In the genomic region with DNA sequence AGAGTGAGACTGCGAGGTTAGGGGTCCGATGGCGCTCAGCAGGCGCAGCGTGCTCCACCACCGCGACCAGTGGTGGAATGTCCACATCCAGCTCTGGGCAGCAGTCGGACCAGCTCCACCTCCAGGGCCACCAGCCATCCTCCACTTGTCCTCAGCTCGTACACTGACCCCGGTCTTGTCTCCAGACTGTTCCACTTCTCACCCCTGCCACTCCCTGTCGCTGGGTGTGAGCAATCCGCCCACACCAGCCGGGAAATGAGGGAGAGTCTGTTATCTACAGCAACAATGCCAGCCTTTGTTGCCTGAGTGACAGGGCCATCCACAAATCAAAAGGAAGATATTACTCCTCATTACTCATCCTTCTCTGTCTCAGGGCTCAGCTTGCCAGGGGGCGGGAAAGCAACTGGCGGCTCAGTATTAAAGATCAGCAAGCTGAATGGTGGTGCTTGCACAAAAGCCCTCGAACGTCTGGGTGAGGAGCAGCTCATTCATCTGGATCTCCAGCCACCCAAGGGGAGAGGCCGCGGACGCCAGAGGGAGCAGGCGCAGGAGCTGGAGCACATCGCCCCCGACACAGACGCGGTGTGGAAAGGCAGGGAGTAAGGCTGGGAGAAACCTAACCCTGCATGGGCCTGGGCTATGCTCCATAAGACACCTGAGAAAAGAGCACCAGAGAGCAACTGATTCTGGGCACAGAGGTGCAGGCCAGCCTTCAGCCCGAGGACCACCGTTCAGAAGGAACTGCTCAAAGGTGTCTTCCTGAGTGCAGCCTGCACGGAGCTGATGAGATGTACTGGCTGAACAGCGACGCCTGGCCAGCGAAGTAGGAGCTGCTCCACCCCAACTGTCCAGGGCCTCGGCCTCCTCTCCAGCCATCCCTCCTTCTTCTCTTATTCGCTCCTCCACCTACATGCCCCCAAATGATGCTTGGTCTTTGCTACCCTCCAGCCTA, we compare ENCODE assay signal across 8 cellular contexts. TPM values are rescaled to one million over a fixed set of nuclear protein-coding genes. Genes with fewer than 3 reads are reported as not detected.
DNase-seq lines count a peak whose midpoint lies in the region; TF ChIP-seq lines count a peak whose summit lies in the region.

No MANE protein-coding gene starts in this region.

- H3K27ac ChIP-seq in mammary epithelial cell (ENCODE audit: insufficient read depth, low read depth, low read length) (no peak overlapping the region), stomach (no peak overlapping the region)

- BruUV-seq in mammary epithelial cell (replicated peaks; lab: Mats Ljungman, UMichigan): no TSS peak

- DNase-seq in C1 segment of cervical spinal cord (lab: John Stamatoyannopoulos, UW) (peak in 12 of 14 donors; percentile 27 to 90 (median 68)), MG63 (peak; percentile 88), mammary epithelial cell (peak; percentile 92), medulla oblongata (ENCODE audit: extremely low spot score) (peak; percentile 92), NCI-H82 treated with DMSO at 0.1 percent for 48 hours (lab: John Stamatoyannopoulos, UW; ENCODE audit: unreplicated experiment) (no peak), GOT3 (lab: John Stamatoyannopoulos, UW) (no peak), stomach (no peak), COLO668 (lab: John Stamatoyannopoulos, UW; ENCODE audit: unreplicated experiment) (no peak)

- peak overlapping the region; percentile 25 for H2AFZ ChIP-seq in mammary epithelial cell (ENCODE audit: low read depth, low read length)

- in situ Hi-C loops in mammary epithelial cell (cut with MboI; ENCODE audit: low sequenced_read_pairs in 2 of 2): loop anchor here in 1 of 2 donors (25.0 kb wide), 1 partner anchor 102 kb away; no protein-coding TSS in a partner anchor

- H3K4me1 ChIP-seq in mammary epithelial cell (ENCODE audit: insufficient read depth, low read length): peaks cover 12% of the 10 kb centered on the region
- peaks cover 0 to 9% (median 3%) of the 10 kb centered on the region in 4 donors for H3K4me1 ChIP-seq in stomach

- intact Hi-C loops in mammary epithelial cell (cut with micrococcal nuclease) (no loop called here), stomach (cut with DNase I; ENCODE audit: low total_unique reads) (loop anchor here (5.0 kb wide), 1 partner anchor 207 kb away; no protein-coding TSS in a partner anchor)

- peak overlapping the region; percentile 43 for H3K4me2 ChIP-seq in mammary epithelial cell (ENCODE audit: insufficient read depth, low read depth, low read length)

- 69% methylated on average over 22 of the region's 33 CpGs for WGBS in mammary epithelial cell (ENCODE audit: low coverage, missing lambda C conversion rate)
- WGBS in stomach, 5 donors: 76 to 80% (median 77%) methylated on average over 32 to 33 of the region's 33 CpGs

- H3K9me3 ChIP-seq in MG63 (no peaks in the 10 kb centered on the region), mammary epithelial cell (replicated peaks; ENCODE audit: insufficient read depth, low read length) (no peaks in the 10 kb centered on the region), stomach (no peaks in the 10 kb centered on the region)

- H3K27me3 ChIP-seq in MG63: no peaks in the 10 kb centered on the region
- H3K27me3 ChIP-seq in mammary epithelial cell (ENCODE audit: insufficient read depth, low read length): no peaks in the 10 kb centered on the region
- no peaks in the 10 kb centered on the region for H3K27me3 ChIP-seq in stomach

- no peak for TF ChIP-seq CTCF in mammary epithelial cell (conservative IDR thresholded peaks at IDR 0.05 in 1 of 2, IDR thresholded peaks at IDR 0.05 in 1 of 2; ENCODE audit: extremely low read depth in 1 of 2, insufficient read depth in 1 of 2, low read depth in 1 of 2, low read length in 2 of 2)
- TF ChIP-seq CTCF in stomach (IDR thresholded peaks at IDR 0.05): no peak

- H3K4me3 ChIP-seq in MG63: no peak overlapping the region
- H3K4me3 ChIP-seq in mammary epithelial cell (replicated peaks in 1 of 3; ENCODE audit: insufficient read depth in 1 of 3, low read depth in 2 of 3, low read length in 3 of 3): no peak overlapping the region
- H3K4me3 ChIP-seq in stomach: no peak overlapping the region

- H3K9ac ChIP-seq in mammary epithelial cell (ENCODE audit: insufficient read depth, low read length): no peak overlapping the region

- no peak for TF ChIP-seq EP300 in stomach (IDR thresholded peaks at IDR 0.05)

- H4K20me1 ChIP-seq in mammary epithelial cell (ENCODE audit: insufficient read depth, low read length): no peaks in the 10 kb centered on the region

- TF ChIP-seq POLR2A in stomach (IDR thresholded peaks at IDR 0.05): no peak

- H3K36me3 ChIP-seq in MG63: peaks cover 3% of the 10 kb centered on the region; the same call in 1 of the 2 replicates
- H3K36me3 ChIP-seq in mammary epithelial cell (ENCODE audit: insufficient read depth, low read length): no peaks in the 10 kb centered on the region
- peaks cover 3 to 66% (median 26%) of the 10 kb centered on the region in 4 donors for H3K36me3 ChIP-seq in stomach

- dilution Hi-C loops in mammary epithelial cell (cut with HindIII; ENCODE audit: low sequenced_read_pairs): no loop called here

- CTCF ChIA-PET in mammary epithelial cell (lab: Charles Lee; ENCODE audit: low non-redundant PET): no interaction called here

- H3K79me2 ChIP-seq in mammary epithelial cell (ENCODE audit: insufficient read depth, low read length): no peaks in the 10 kb centered on the region

RNA-seq across cellular contexts. Expression of a gene that starts 21.9 kb away (rescaled TPM):
- 0.12 and 0.43 TPM in 2 replicates for total RNA-seq in MG63 (2014; rRNA removed; shearing (Covaris generic); ENCODE audit: low replicate concordance)
- total RNA-seq in mammary epithelial cell (1 to 10 TPM in 1 of 2 donors, under 1 TPM in 1; 0.33 to 1.2 TPM), stomach (10 to 100 TPM in 2 of 5 donors, 1 to 10 TPM in 2, under 1 TPM in 1; 0.58 to 22.3 (median 5.5) TPM)
- polyA plus RNA-seq in mammary epithelial cell (1.1 TPM), stomach (1 to 10 TPM in 1 of 3 donors, under 1 TPM in 1, not detected in 1; 0.44 to 3.1 TPM)
- polyA minus RNA-seq in mammary epithelial cell: 26.3 TPM

Comparison
In these comparisons a context has a peak if more than half of its experiments do, and no peak if none do; other contexts are left out.
1. DNase-seq: peak in C1 segment of cervical spinal cord (12 of 14), MG63 (single experiment), mammary epithelial cell (single experiment) and medulla oblongata (single experiment); none in NCI-H82 treated with DMSO at 0.1 percent for 48 hours (single experiment), GOT3 (single experiment), stomach (single experiment) and COLO668 (single experiment).